ENCODE assay signal across 33 cellular contexts in the genomic region with DNA sequence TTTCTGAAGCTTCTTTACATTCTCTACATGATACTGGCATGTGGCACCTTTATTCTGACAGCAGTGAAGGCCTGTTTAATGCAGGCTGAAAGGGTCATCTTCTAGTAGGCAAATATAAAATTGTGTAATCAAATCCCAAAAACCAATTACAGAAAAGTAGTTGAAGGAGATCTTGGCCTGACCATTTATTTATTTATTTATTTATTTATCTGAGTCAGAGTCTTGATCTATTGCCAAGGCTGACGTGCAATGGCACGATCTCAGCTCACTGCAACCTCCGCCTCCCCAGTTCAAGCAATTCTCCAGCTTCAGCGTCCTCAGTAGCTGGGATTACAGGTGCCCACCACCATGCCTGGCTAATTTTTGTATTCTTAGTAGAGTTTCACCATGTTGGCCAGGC. TPM values are rescaled to one million over a fixed set of nuclear protein-coding genes. Genes with fewer than 3 reads are reported as not detected.
"Had no signal": no experiment of that assay in that cellular context is flagged by ENCODE, and none has a peak within 500 bp of the region (broad histone marks: within the 10 kb centered on the region; RNA-seq: fewer than 3 reads in every experiment).

No MANE protein-coding gene starts in this region.

- ATAC-seq: activated naive CD4-positive, alpha-beta T cell treated with anti-CD3 and anti-CD28 coated beads, Interleukin-2, amount 50 U/mL, for 72 hours; activated T-cell treated with anti-CD3 and anti-CD28 coated beads, Interleukin-2, amount 50 U/mL, for 4 hours; Panc1 had no signal

- H3K27ac ChIP-seq: adrenal gland, KMS-11, VCaP had no signal

- H3K9me3 ChIP-seq: adrenal gland had no signal

- H3K4me1 ChIP-seq: adrenal gland had no signal

- H3K36me3 ChIP-seq: adrenal gland had no signal

- DNase-seq: activated B cell treated with CpG ODN at 0.5 μM for 24 hours; activated CD4-positive, alpha-beta memory T cell treated with anti-CD3 and anti-CD28 coated beads for 36 hours; activated CD4-positive, alpha-beta T cell treated with anti-CD3 and anti-CD28 coated beads for 4 hours; activated CD4-positive, alpha-beta T cell treated with anti-CD3 and anti-CD28 coated beads, Interleukin-2, amount 50 U/mL, for 1 hour; activated CD4-positive, CD25-positive, alpha-beta regulatory T cell treated with anti-CD3 and anti-CD28 coated beads, Interleukin-2, amount 50 U/mL, for 72 hours; activated CD8-positive, alpha-beta memory T cell treated with anti-CD3 and anti-CD28 coated beads, Interleukin-2, amount 50 U/mL, for 4 hours; activated gamma-delta T cell treated with Interleukin-2 at 50 U/mL for 16 hours; activated naive CD4-positive, alpha-beta T cell treated with anti-CD3 and anti-CD28 coated beads for 36 hours; activated T-cell treated with anti-CD3 and anti-CD28 coated beads for 4 hours; activated T-cell treated with anti-CD3 and anti-CD28 coated beads, Interleukin-2, amount 50 U/mL, for 4 hours; anterior cingulate cortex; central memory CD4-positive, alpha-beta T cell; NCI-H1048; NCI-H1417; NCI-H187 treated with DMSO at 0.1 percent for 48 hours; NCI-H2081; NCI-H2171 treated with DMSO at 0.1 percent for 48 hours; NCI-H2227 treated with DMSO at 0.1 percent for 48 hours; NCI-H446; NCI-H510A treated with DMSO at 0.1 percent for 48 hours; NCI-H526 treated with DMSO at 0.1 percent for 48 hours; NCI-H774; SIG-M5; SW 1271; T-helper 1 cell; T-helper 2 cell; T-helper 9 cell had no signal

- H3K4me3 ChIP-seq: adrenal gland had no signal

RNA-seq across cellular contexts. Expression of a gene that starts 22.7 kb away (rescaled TPM):
- total RNA-seq: activated CD4-positive, alpha-beta memory T cell treated with anti-CD3 and anti-CD28 coated beads for 36 hours; bronchial epithelial cell had no signal
